20 cellular contexts compared by ENCODE assay signal in genomic region chr6:131001113-131001776, GRCh38.
DNase-seq lines count a peak whose midpoint lies in the region; ATAC-seq and TF ChIP-seq lines count a peak whose summit lies in the region.
"Had no signal": no experiment of that assay in that cellular context is flagged by ENCODE, and none has a peak within 500 bp of the region (broad histone marks: within the 10 kb centered on the region; RNA-seq: fewer than 3 reads in every experiment).

No MANE protein-coding gene starts in this region.

- POLR2A ChIA-PET in Panc1 (lab: Charles Lee): no interaction called here

- peaks cover 75% of the 10 kb centered on the region for H3K4me1 ChIP-seq in Panc1 (ENCODE audit: control insufficient read depth, insufficient read depth, low read length)
- peaks cover 74% of the 10 kb centered on the region for H3K4me1 ChIP-seq in hepatocyte (ENCODE audit: insufficient read depth)
- peaks cover 36% of the 10 kb centered on the region for H3K4me1 ChIP-seq in skeletal muscle satellite cell (ENCODE audit: control insufficient read depth, insufficient read depth, low read length)
- peaks cover 36% of the 10 kb centered on the region for H3K4me1 ChIP-seq in body of pancreas

- no peaks in the 10 kb centered on the region for H4K20me1 ChIP-seq in hepatocyte (ENCODE audit: insufficient read depth, poor library complexity, severe bottlenecking)

- intact Hi-C loops in Panc1 (cut with micrococcal nuclease; ENCODE audit: unreplicated experiment) (no loop called here), dorsolateral prefrontal cortex (cut with DNase I) (loop anchor here in 1 of 2 donors (5.0 kb wide), 1 partner anchor 59 kb away; no protein-coding TSS in a partner anchor), body of pancreas (cut with DNase I) (no loop called here)

- no peaks in the 10 kb centered on the region for H3K9me2 ChIP-seq in hepatocyte (replicated peaks; ENCODE audit: insufficient read depth)

- TF ChIP-seq CTCF in Panc1 (IDR thresholded peaks at IDR 0.05) (no peak), dorsolateral prefrontal cortex (IDR thresholded peaks at IDR 0.05 in 54 of 56, conservative IDR thresholded peaks at IDR 0.05 in 2 of 56; ENCODE audit: low read depth in 1 of 56, partially characterized antibody in 56 of 56) (peak in 1 of 56 donors; percentile 12), hepatocyte (IDR thresholded peaks at IDR 0.05; ENCODE audit: poor library complexity) (no peak), body of pancreas (IDR thresholded peaks at IDR 0.05) (no peak)

- ATAC-seq in Panc1 (peak; percentile 35; the same call in 1 of the 2 replicates), GM21619 (IDR thresholded peaks at IDR 0.05; ENCODE audit: unreplicated experiment) (no peak), body of pancreas (no peak)
- ATAC-seq: effector memory CD8-positive, alpha-beta T cell had no signal

- H3K9me3 ChIP-seq in Panc1 (ENCODE audit: control insufficient read depth, insufficient read depth, low read depth, low read length): no peaks in the 10 kb centered on the region
- H3K9me3 ChIP-seq in hepatocyte (ENCODE audit: low read depth): no peaks in the 10 kb centered on the region
- H3K9me3 ChIP-seq in skeletal muscle satellite cell (replicated peaks; ENCODE audit: low read length): no peaks in the 10 kb centered on the region
- H3K9me3 ChIP-seq in body of pancreas: no peaks in the 10 kb centered on the region
- H3K9me3 ChIP-seq: SJCRH30 had no signal

- DNase-seq in Panc1 (ENCODE audit: low read depth, low spot score) (no peak), dorsolateral prefrontal cortex (peak in 3 of 10 donors; percentile 25 to 65 (median 48)), hepatocyte (ENCODE audit: low spot score) (no peak), body of pancreas (no peak), NCI-H1092 (lab: John Stamatoyannopoulos, UW) (no peak)
- no peak for DNase-seq in stimulated activated CD4-positive, alpha-beta T cell treated with anti-CD3 and anti-CD28 coated beads, Interleukin-12 subunit alpha, Interleukin-12 subunit beta, amount 100 ng/mL, for 4 hours
- DNase-seq: activated CD4-positive, alpha-beta T cell treated with anti-CD3 and anti-CD28 coated beads, Interleukin-2, amount 10 ng/mL, durations not matched to agents 7 days and 5 days; activated naive CD4-positive, alpha-beta T cell treated with anti-CD3 and anti-CD28 coated beads for 36 hours; activated T-cell treated with anti-CD3 and anti-CD28 coated beads for 4 hours; DMS 273 treated with DMSO at 0.1 percent for 48 hours; effector memory CD8-positive, alpha-beta T cell; Kasumi-1; NCI-H1417 treated with DMSO at 0.1 percent for 48 hours; NCI-H345; SJCRH30; stimulated activated CD4-positive, alpha-beta T cell treated with anti-CD3 and anti-CD28 coated beads, Interleukin-15, amount 100 ng/mL, for 24 hours; T-helper 9 cell had no signal

- 75% methylated on average over 13 of the region's 13 CpGs for WGBS in hepatocyte (ENCODE audit: low lambda C conversion rate, missing lambda C conversion rate)
- 73 to 86% methylated on average over 13 of the region's 13 CpGs for WGBS in body of pancreas, 2 donors

- no peak for TF ChIP-seq POLR2A in body of pancreas (IDR thresholded peaks at IDR 0.05)

- H2AFZ ChIP-seq in hepatocyte: no peak overlapping the region

- H3K4me2 ChIP-seq in hepatocyte: peak overlapping the region; percentile 51
- peak overlapping the region; percentile 72 for H3K4me2 ChIP-seq in skeletal muscle satellite cell (ENCODE audit: low read length)
- H3K4me2 ChIP-seq: BLaER1 had no signal

- in situ Hi-C loops in Panc1 (cut with HindIII; ENCODE audit: low pct_unique_long_range_greater_than_20kb, low sequenced_read_pairs): no loop called here

- H3K36me3 ChIP-seq in Panc1 (ENCODE audit: control insufficient read depth, insufficient read depth, low read length): no peaks in the 10 kb centered on the region
- H3K36me3 ChIP-seq in hepatocyte (replicated peaks; ENCODE audit: insufficient read depth, low read depth): no peaks in the 10 kb centered on the region
- H3K36me3 ChIP-seq in skeletal muscle satellite cell (ENCODE audit: insufficient read depth, low read length): no peaks in the 10 kb centered on the region
- no peaks in the 10 kb centered on the region for H3K36me3 ChIP-seq in body of pancreas (replicated peaks in 1 of 2; ENCODE audit: insufficient read depth in 1 of 2, low read depth in 2 of 2)
- H3K36me3 ChIP-seq: BLaER1, SJCRH30 had no signal

- CTCF ChIA-PET in Panc1 (lab: Charles Lee): no interaction called here

- H3K4me3 ChIP-seq in Panc1 (ENCODE audit: low read depth in 2 of 2, low read length in 2 of 2) (no peak overlapping the region), dorsolateral prefrontal cortex (peak overlapping the region in 47 of 59 donors; percentile 1 to 58 (median 22)), hepatocyte (no peak overlapping the region), skeletal muscle satellite cell (ENCODE audit: low read length) (peak overlapping the region; percentile 46), body of pancreas (no peak overlapping the region)
- H3K4me3 ChIP-seq: BLaER1, SJCRH30 had no signal

- H3K27me3 ChIP-seq in Panc1 (ENCODE audit: control insufficient read depth, insufficient read depth, low read length) (no peaks in the 10 kb centered on the region), dorsolateral prefrontal cortex (no peaks in the 10 kb centered on the region), hepatocyte (no peaks in the 10 kb centered on the region), skeletal muscle satellite cell (ENCODE audit: control insufficient read depth, insufficient read depth, low read length) (no peaks in the 10 kb centered on the region), body of pancreas (no peaks in the 10 kb centered on the region)
- H3K27me3 ChIP-seq: BLaER1, SJCRH30 had no signal

- peak overlapping the region; percentile 64; the same call in 1 of the 2 replicates for H3K27ac ChIP-seq in Panc1 (ENCODE audit: low read length)
- H3K27ac ChIP-seq in dorsolateral prefrontal cortex: peak overlapping the region in 47 of 59 donors; percentile 17 to 85 (median 61)
- peak overlapping the region; percentile 63 for H3K27ac ChIP-seq in hepatocyte
- peak overlapping the region in 2 of 4 donors; percentile 23 to 56 for H3K27ac ChIP-seq in body of pancreas
- H3K27ac ChIP-seq: BLaER1, SJCRH30 had no signal

- BruUV-seq in Panc1 (replicated peaks; lab: Mats Ljungman, UMichigan): no TSS peak

- peak overlapping the region; percentile 13 for H3K9ac ChIP-seq in skeletal muscle satellite cell (ENCODE audit: low read depth, low read length)
- H3K9ac ChIP-seq: BLaER1 had no signal

- H3K79me2 ChIP-seq in hepatocyte: peaks cover 82% of the 10 kb centered on the region

Comparison
In these comparisons a context has a peak if more than half of its experiments do, and no peak if none do; other contexts are left out.
1. H3K4me3 ChIP-seq: peak in dorsolateral prefrontal cortex (47 of 59) and skeletal muscle satellite cell (single experiment); none in Panc1 (0 of 2), hepatocyte (single experiment) and body of pancreas (0 of 2).